Comparison of ENCODE assay signal across 9 cellular contexts in genomic region chr12:3753549-3754284, GRCh38. TPM values are rescaled to one million over a fixed set of nuclear protein-coding genes. Genes with fewer than 3 reads are reported as not detected.
DNase-seq lines count a peak whose midpoint lies in the region; ATAC-seq and TF ChIP-seq lines count a peak whose summit lies in the region.
"Had no signal": no experiment of that assay in that cellular context is flagged by ENCODE, and none has a peak within 500 bp of the region (broad histone marks: within the 10 kb centered on the region; RNA-seq: fewer than 3 reads in every experiment).

No MANE protein-coding gene starts in this region.

- H3K27ac ChIP-seq in GM23248, result no peak overlapping the region
- H3K27ac ChIP-seq in esophagus muscularis mucosa (replicated peaks in 1 of 4), result peak overlapping the region; percentile 61 to 84 (median 78)
- H3K27ac ChIP-seq in psoas muscle, result peak overlapping the region; percentile 30
- H3K27ac ChIP-seq: SK-N-MC had no signal

- H3K4me2 ChIP-seq in GM23248 (ENCODE audit: unreplicated experiment), result peak overlapping the region; percentile 80

- H3K9me2 ChIP-seq in GM23248 (ENCODE audit: insufficient read depth), result no peaks in the 10 kb centered on the region

- TF ChIP-seq POLR2A in esophagus muscularis mucosa (IDR thresholded peaks at IDR 0.05; ENCODE audit: low read depth), result no peak

- H3K4me3 ChIP-seq in GM23248 (peak overlapping the region; percentile 71), NT2/D1 (ENCODE audit: insufficient read length, low read depth) (peak overlapping the region; percentile 56), esophagus muscularis mucosa (peak overlapping the region; percentile 55 to 60 (median 56)), psoas muscle (peak overlapping the region; percentile 55)

- no peak for TF ChIP-seq CTCF in esophagus muscularis mucosa (IDR thresholded peaks at IDR 0.05)
- no peak for TF ChIP-seq CTCF in psoas muscle (IDR thresholded peaks at IDR 0.05)

- in situ Hi-C loops in GM23248 (cut with MboI), result no loop called here

- ATAC-seq in psoas muscle (peak; percentile 33 to 54 (median 40)), HG03342 (IDR thresholded peaks at IDR 0.05; ENCODE audit: unreplicated experiment) (no peak), GM19023 (IDR thresholded peaks at IDR 0.05; ENCODE audit: unreplicated experiment) (no peak), HG03135 (IDR thresholded peaks at IDR 0.05; ENCODE audit: unreplicated experiment) (no peak)

- WGBS in GM23248 (ENCODE audit: low coverage in 1 of 2, low lambda C conversion rate in 2 of 2, missing lambda C conversion rate in 2 of 2), 2 experiments, result 40 to 42% methylated on average over 9 of the region's 9 CpGs
- 56% methylated on average over 9 of the region's 9 CpGs for WGBS in esophagus muscularis mucosa
- WGBS in psoas muscle, 3 donors, result 58 to 77% (median 64%) methylated on average over 9 of the region's 9 CpGs

- H3K4me1 ChIP-seq in GM23248 (ENCODE audit: insufficient read depth) (no peaks in the 10 kb centered on the region), NT2/D1 (ENCODE audit: insufficient read depth, insufficient read length) (peaks cover 8% of the 10 kb centered on the region), esophagus muscularis mucosa (peaks cover 20 to 25% (median 22%) of the 10 kb centered on the region in 4 donors), psoas muscle (no peaks in the 10 kb centered on the region)

- H3K9ac ChIP-seq in GM23248 (peak overlapping the region; percentile 77), NT2/D1 (ENCODE audit: insufficient read length, low read depth) (peak overlapping the region; percentile 69)

- DNase-seq in GM23248, result peak; percentile 38
- no peak for DNase-seq in NT2/D1 (ENCODE audit: low read depth, low spot score)
- peak; percentile 92 for DNase-seq in esophagus muscularis mucosa (ENCODE audit: extremely low spot score)
- peak in 1 of 2 donors; percentile 62 for DNase-seq in psoas muscle
- DNase-seq in A172 (ENCODE audit: low spot score), result no peak

- no peaks in the 10 kb centered on the region for H4K20me1 ChIP-seq in GM23248 (ENCODE audit: insufficient read depth)

- H2AFZ ChIP-seq in GM23248, result peak overlapping the region; percentile 92

- no peaks in the 10 kb centered on the region for H3F3A ChIP-seq in GM23248 (ENCODE audit: insufficient read depth)

- H3K9me3 ChIP-seq in GM23248 (ENCODE audit: low read depth) (no peaks in the 10 kb centered on the region), NT2/D1 (ENCODE audit: insufficient read depth, low read length) (no peaks in the 10 kb centered on the region), esophagus muscularis mucosa (no peaks in the 10 kb centered on the region), psoas muscle (no peaks in the 10 kb centered on the region)

- intact Hi-C loops in esophagus muscularis mucosa (cut with DNase I), result no loop called here
- intact Hi-C loops in psoas muscle (cut with DNase I), result no loop called here

- TF ChIP-seq EP300 in esophagus muscularis mucosa (IDR thresholded peaks at IDR 0.05), result no peak

- H3K27me3 ChIP-seq in GM23248 (replicated peaks; ENCODE audit: insufficient read depth), result no peaks in the 10 kb centered on the region
- peaks cover 36% of the 10 kb centered on the region for H3K27me3 ChIP-seq in NT2/D1 (ENCODE audit: insufficient read depth, insufficient read length)
- peaks cover 0 to 29% (median 3%) of the 10 kb centered on the region in 4 donors for H3K27me3 ChIP-seq in esophagus muscularis mucosa
- H3K27me3 ChIP-seq in psoas muscle (ENCODE audit: insufficient read depth in 3 of 3, low read length in 2 of 3), result peaks cover 0 to 17% (median 6%) of the 10 kb centered on the region in 3 donors

- H3K79me2 ChIP-seq in GM23248 (ENCODE audit: insufficient read depth), result no peaks in the 10 kb centered on the region

- H3K36me3 ChIP-seq in GM23248 (ENCODE audit: low read depth) (no peaks in the 10 kb centered on the region), NT2/D1 (ENCODE audit: insufficient read depth, insufficient read length, low read length) (no peaks in the 10 kb centered on the region), esophagus muscularis mucosa (no peaks in the 10 kb centered on the region), psoas muscle (ENCODE audit: insufficient read depth in 1 of 2, low read depth in 1 of 2) (no peaks in the 10 kb centered on the region)

RNA-seq across cellular contexts. Expression of gene CRACR2A, which starts 0.8 kb away (rescaled TPM):
- total RNA-seq in GM23248 (2014; rRNA removed; shearing (Covaris generic)), result 1.9 and 2.5 TPM in 2 replicates
- polyA plus RNA-seq in GM23248 (2016; fragmentation: Nextera tagmentation; extraction: Ambion mirVana), result 2.4 and 2.5 TPM in 2 replicates
- total RNA-seq in esophagus muscularis mucosa, result 1 to 10 TPM; 1.1 to 3.3 (median 2.8) TPM
- 1 to 10 TPM in 3 of 4 donors, under 1 TPM in 1; 0.87 to 1.7 (median 1.2) TPM for total RNA-seq in psoas muscle
- under 1 TPM; 0.24 to 0.48 (median 0.35) TPM for polyA plus RNA-seq in psoas muscle
- not detected in 2 replicates for total RNA-seq in A172 (2014; rRNA removed; shearing (Covaris generic))

Comparison
In these comparisons a context has a peak if more than half of its experiments do, and no peak if none do; other contexts are left out.
1. DNase-seq: peak in GM23248 (single experiment) and esophagus muscularis mucosa (single experiment); none in NT2/D1 (single experiment) and A172 (single experiment).
2. ATAC-seq: peak in psoas muscle (4 of 4); none in HG03342 (single experiment), GM19023 (single experiment) and HG03135 (single experiment).
3. Peak in every context shown above with its lines, with median percentiles within 50 percentile points of each other: H3K4me3 ChIP-seq.